Comparison of ENCODE assay signal across 8 cellular contexts in genomic region chr14:50668008-50668851, GRCh38. TPM values are rescaled to one million over a fixed set of nuclear protein-coding genes. Genes with fewer than 3 reads are reported as not detected.
DNase-seq lines count a peak whose midpoint lies in the region; ATAC-seq and TF ChIP-seq lines count a peak whose summit lies in the region.

Gene SAV1 (minus strand): TSS chr14:50668306. CDS start chr14:50667967, 339 bp downstream.

- H3K27ac ChIP-seq in HUES6 (ENCODE audit: low read depth, low read length) (peak within 1 kb of the TSS; percentile 89), fibroblast of lung (ENCODE audit: insufficient read depth, low read length) (peak within 1 kb of the TSS; percentile 87)
- peak within 1 kb of the TSS; percentile 65 for H3K27ac ChIP-seq in naive thymus-derived CD4-positive, alpha-beta T cell (ENCODE audit: low read depth, low read length)

- TF ChIP-seq CTCF in fibroblast of lung (conservative IDR thresholded peaks at IDR 0.05 in 1 of 2, IDR thresholded peaks at IDR 0.05 in 1 of 2; ENCODE audit: low read depth in 1 of 2, low read length in 2 of 2) = no peak

- H3K9me3 ChIP-seq in HUES6 (ENCODE audit: control insufficient read depth, insufficient read depth, low read depth, low read length) (no peaks in the 10 kb centered on the region), fibroblast of lung (ENCODE audit: control insufficient read depth, insufficient read depth, low read depth, low read length) (no peaks in the 10 kb centered on the region)
- no peaks in the 10 kb centered on the region for H3K9me3 ChIP-seq in naive thymus-derived CD4-positive, alpha-beta T cell (ENCODE audit: control insufficient read depth in 2 of 3, low read length in 3 of 3)

- H3K27ac Mint-ChIP-seq in activated T-helper 1 cell treated with anti-CD3 and anti-CD28 coated beads, Interleukin-12 subunit alpha, Interleukin-12 subunit beta, Interleukin-2, Interleukin-4 antibody, amounts not matched to agents 30 ng/mL and 10 ng/mL and 1 ng/mL, durations not matched to agents 14 hours and 24 hours and 36 hours = peak within 1 kb of the TSS; percentile 47
- peak within 1 kb of the TSS in 6 of 9 donors; percentile 54 to 94 (median 88) for H3K27ac Mint-ChIP-seq in naive thymus-derived CD4-positive, alpha-beta T cell
- H3K27ac Mint-ChIP-seq in stimulated activated naive CD8-positive, alpha-beta T cell treated with anti-CD3 and anti-CD28 coated beads, Interleukin-15, Interleukin-2, amounts not matched to agents 100 ng/mL and 50 ng/mL, for 24 hours = peak within 1 kb of the TSS; percentile 65

- POLR2A ChIA-PET in naive thymus-derived CD4-positive, alpha-beta T cell (lab: Charles Lee) = interaction anchor here (0.6 kb wide), 1 partner anchor 49 kb away, joined by 3 read pairs; no protein-coding TSS in a partner anchor

- H3K27me3 ChIP-seq in HUES6 (ENCODE audit: control insufficient read depth, insufficient read depth, low read length) (no peaks in the 10 kb centered on the region), fibroblast of lung (ENCODE audit: control insufficient read depth, insufficient read depth, low read length) (no peaks in the 10 kb centered on the region)
- no peaks in the 10 kb centered on the region for H3K27me3 ChIP-seq in naive thymus-derived CD4-positive, alpha-beta T cell (ENCODE audit: control insufficient read depth in 2 of 2, insufficient read depth in 2 of 2, low read length in 2 of 2)

- ATAC-seq in GM21367 (IDR thresholded peaks at IDR 0.05; ENCODE audit: unreplicated experiment) = peak; percentile 42
- ATAC-seq in naive thymus-derived CD4-positive, alpha-beta T cell = peak; percentile 59

- peak within 1 kb of the TSS; percentile 86 for H3K4me3 Mint-ChIP-seq in activated T-helper 1 cell treated with anti-CD3 and anti-CD28 coated beads, Interleukin-12 subunit alpha, Interleukin-12 subunit beta, Interleukin-2, Interleukin-4 antibody, amounts not matched to agents 30 ng/mL and 10 ng/mL and 1 ng/mL, durations not matched to agents 14 hours and 24 hours and 36 hours
- H3K4me3 Mint-ChIP-seq in naive thymus-derived CD4-positive, alpha-beta T cell = peak within 1 kb of the TSS in 2 of 10 donors; percentile 92 to 95
- no peak within 1 kb of the TSS for H3K4me3 Mint-ChIP-seq in stimulated activated naive CD8-positive, alpha-beta T cell treated with anti-CD3 and anti-CD28 coated beads, Interleukin-15, Interleukin-2, amounts not matched to agents 100 ng/mL and 50 ng/mL, for 24 hours

- DNase-seq in D341Med (ENCODE audit: low spot score) (peak; percentile 90), OCI-M2 (lab: John Stamatoyannopoulos, UW; ENCODE audit: unreplicated experiment) (peak; percentile 68), fibroblast of lung (ENCODE audit: low read depth in 2 of 2) (peak; percentile 84 to 92)
- DNase-seq in activated T-helper 1 cell treated with anti-CD3 and anti-CD28 coated beads, Interleukin-12 subunit alpha, Interleukin-12 subunit beta, Interleukin-2, Interleukin-4 antibody, amounts not matched to agents 30 ng/mL and 10 ng/mL and 1 ng/mL, durations not matched to agents 14 hours and 24 hours and 36 hours (ENCODE audit: low spot score) = peak; percentile 20
- peak; percentile 18 to 65 (median 35) for DNase-seq in naive thymus-derived CD4-positive, alpha-beta T cell

- CTCF ChIA-PET in naive thymus-derived CD4-positive, alpha-beta T cell (lab: Charles Lee) = no interaction called here

- H3K4me1 ChIP-seq in HUES6 (ENCODE audit: control insufficient read depth, insufficient read depth, low read length) (peaks cover 20% of the 10 kb centered on the region), fibroblast of lung (ENCODE audit: control insufficient read depth, extremely low read depth, insufficient read depth, low read length) (peaks cover 5% of the 10 kb centered on the region)
- peaks cover 0 to 10% of the 10 kb centered on the region in 2 donors for H3K4me1 ChIP-seq in naive thymus-derived CD4-positive, alpha-beta T cell (ENCODE audit: control insufficient read depth in 2 of 2, insufficient read depth in 2 of 2, low read length in 2 of 2)

- peak within 1 kb of the TSS; percentile 88 for H3K4me2 ChIP-seq in fibroblast of lung (ENCODE audit: extremely low read depth, insufficient read depth, low read length)

- H3K36me3 ChIP-seq in HUES6 (ENCODE audit: control insufficient read depth, insufficient read depth, low read length) (peaks cover 15% of the 10 kb centered on the region), fibroblast of lung (ENCODE audit: control insufficient read depth, insufficient read depth, low read length) (no peaks in the 10 kb centered on the region)
- H3K36me3 ChIP-seq in naive thymus-derived CD4-positive, alpha-beta T cell (ENCODE audit: control insufficient read depth in 2 of 3, insufficient read depth in 3 of 3, low read length in 3 of 3) = no peaks in the 10 kb centered on the region

- H3K9me3 Mint-ChIP-seq in activated T-helper 1 cell treated with anti-CD3 and anti-CD28 coated beads, Interleukin-12 subunit alpha, Interleukin-12 subunit beta, Interleukin-2, Interleukin-4 antibody, amounts not matched to agents 30 ng/mL and 10 ng/mL and 1 ng/mL, durations not matched to agents 14 hours and 24 hours and 36 hours = no peaks in the 10 kb centered on the region
- H3K9me3 Mint-ChIP-seq in naive thymus-derived CD4-positive, alpha-beta T cell = no peaks in the 10 kb centered on the region
- no peaks in the 10 kb centered on the region for H3K9me3 Mint-ChIP-seq in stimulated activated naive CD8-positive, alpha-beta T cell treated with anti-CD3 and anti-CD28 coated beads, Interleukin-15, Interleukin-2, amounts not matched to agents 100 ng/mL and 50 ng/mL, for 24 hours

- H2AFZ ChIP-seq in fibroblast of lung (ENCODE audit: low read length) = peak within 1 kb of the TSS; percentile 96

- H4K20me1 ChIP-seq in fibroblast of lung (ENCODE audit: control insufficient read depth, extremely low read depth, insufficient read depth, low read length) = no peaks in the 10 kb centered on the region

- H3K9ac ChIP-seq in HUES6 (ENCODE audit: low read length) = peak within 1 kb of the TSS; percentile 90
- H3K9ac ChIP-seq in fibroblast of lung (ENCODE audit: insufficient read depth, low read length) = peak within 1 kb of the TSS; percentile 87

- H3K4me3 ChIP-seq in HUES6 (ENCODE audit: low read depth, low read length) (peak within 1 kb of the TSS; percentile 65), fibroblast of lung (replicated peaks in 1 of 4; ENCODE audit: control extremely low read depth in 1 of 4, insufficient read depth in 1 of 4, low read depth in 3 of 4, low read length in 4 of 4) (peak within 1 kb of the TSS; percentile 80 to 97 (median 88))
- peak within 1 kb of the TSS; percentile 84 for H3K4me3 ChIP-seq in naive thymus-derived CD4-positive, alpha-beta T cell (ENCODE audit: low read length)

- H3K36me3 Mint-ChIP-seq in activated T-helper 1 cell treated with anti-CD3 and anti-CD28 coated beads, Interleukin-12 subunit alpha, Interleukin-12 subunit beta, Interleukin-2, Interleukin-4 antibody, amounts not matched to agents 30 ng/mL and 10 ng/mL and 1 ng/mL, durations not matched to agents 14 hours and 24 hours and 36 hours (ENCODE audit: low read depth) = peaks cover 8% of the 10 kb centered on the region
- H3K36me3 Mint-ChIP-seq in naive thymus-derived CD4-positive, alpha-beta T cell = peaks cover 4 to 11% (median 6%) of the 10 kb centered on the region in 5 donors
- H3K36me3 Mint-ChIP-seq in stimulated activated naive CD8-positive, alpha-beta T cell treated with anti-CD3 and anti-CD28 coated beads, Interleukin-15, Interleukin-2, amounts not matched to agents 100 ng/mL and 50 ng/mL, for 24 hours (ENCODE audit: low read depth) = peaks cover 13% of the 10 kb centered on the region

- peaks cover 15% of the 10 kb centered on the region for H3K4me1 Mint-ChIP-seq in activated T-helper 1 cell treated with anti-CD3 and anti-CD28 coated beads, Interleukin-12 subunit alpha, Interleukin-12 subunit beta, Interleukin-2, Interleukin-4 antibody, amounts not matched to agents 30 ng/mL and 10 ng/mL and 1 ng/mL, durations not matched to agents 14 hours and 24 hours and 36 hours (ENCODE audit: low read depth)
- peaks cover 11 to 23% (median 20%) of the 10 kb centered on the region in 7 donors for H3K4me1 Mint-ChIP-seq in naive thymus-derived CD4-positive, alpha-beta T cell
- peaks cover 26% of the 10 kb centered on the region for H3K4me1 Mint-ChIP-seq in stimulated activated naive CD8-positive, alpha-beta T cell treated with anti-CD3 and anti-CD28 coated beads, Interleukin-15, Interleukin-2, amounts not matched to agents 100 ng/mL and 50 ng/mL, for 24 hours (ENCODE audit: low read depth)

- peaks cover 10% of the 10 kb centered on the region for H3K27me3 Mint-ChIP-seq in activated T-helper 1 cell treated with anti-CD3 and anti-CD28 coated beads, Interleukin-12 subunit alpha, Interleukin-12 subunit beta, Interleukin-2, Interleukin-4 antibody, amounts not matched to agents 30 ng/mL and 10 ng/mL and 1 ng/mL, durations not matched to agents 14 hours and 24 hours and 36 hours (ENCODE audit: insufficient read depth)
- peaks cover 0 to 7% (median 0%) of the 10 kb centered on the region in 5 donors for H3K27me3 Mint-ChIP-seq in naive thymus-derived CD4-positive, alpha-beta T cell
- no peaks in the 10 kb centered on the region for H3K27me3 Mint-ChIP-seq in stimulated activated naive CD8-positive, alpha-beta T cell treated with anti-CD3 and anti-CD28 coated beads, Interleukin-15, Interleukin-2, amounts not matched to agents 100 ng/mL and 50 ng/mL, for 24 hours

- intact Hi-C loops in activated T-helper 1 cell treated with anti-CD3 and anti-CD28 coated beads, Interleukin-12 subunit alpha, Interleukin-12 subunit beta, Interleukin-2, Interleukin-4 antibody, amounts not matched to agents 30 ng/mL and 10 ng/mL and 1 ng/mL, durations not matched to agents 14 hours and 24 hours and 36 hours (cut with micrococcal nuclease) = loop anchor here (1.0 to 10.0 kb wide), 7 partner anchors 59 to 973 kb away; partner anchors contain the start of genes ATL1, KLHDC1 and MAP4K5
- intact Hi-C loops in naive thymus-derived CD4-positive, alpha-beta T cell (cut with micrococcal nuclease) = loop anchor here (1.0 to 5.0 kb wide), 8 partner anchors 47 to 1323 kb away; partner anchors contain the start of genes DMAC2L (in 1 of the 2), L2HGDH (in 1 of the 2) and MAP4K5 (in 1 of the 2)

- peaks cover 36% of the 10 kb centered on the region for H3K79me2 ChIP-seq in fibroblast of lung (ENCODE audit: control insufficient read depth, insufficient read depth, low read length)

RNA-seq across cellular contexts. Expression of gene SAV1, which starts in this region (rescaled TPM):
- total RNA-seq in activated T-helper 1 cell treated with anti-CD3 and anti-CD28 coated beads, Interleukin-12 subunit alpha, Interleukin-12 subunit beta, Interleukin-2, Interleukin-4 antibody, amounts not matched to agents 30 ng/mL and 10 ng/mL and 1 ng/mL, durations not matched to agents 14 hours and 24 hours and 36 hours = 10.3 and 12.3 TPM in 2 replicates
- total RNA-seq in fibroblast of lung = 27.2 and 46.9 TPM in 2 replicates
- 41.4 and 41.7 TPM in 2 replicates for polyA plus RNA-seq in fibroblast of lung
- 38.1 and 38.4 TPM in 2 replicates for polyA plus RNA-seq in fibroblast of lung (2012)
- 3.5 and 4.9 TPM in 2 replicates for polyA minus RNA-seq in fibroblast of lung (ENCODE audit: low replicate concordance)
- total RNA-seq in naive thymus-derived CD4-positive, alpha-beta T cell = 1 to 10 TPM; 7.2 to 9.4 (median 8.7) TPM
- 1 to 10 TPM; 7.4 to 8.9 TPM for polyA plus RNA-seq in naive thymus-derived CD4-positive, alpha-beta T cell

Comparison
In these comparisons a context has a peak if more than half of its experiments do, and no peak if none do; other contexts are left out.
1. Peak in every context shown above with its lines: DNase-seq, ATAC-seq, H3K4me3 ChIP-seq and H3K27ac ChIP-seq.
2. DNase-seq: peak in every context shown above with its lines; median percentile 90 in D341Med; 88 in fibroblast of lung; 68 in OCI-M2; 35 in naive thymus-derived CD4-positive, alpha-beta T cell; 20 in activated T-helper 1 cell treated with anti-CD3 and anti-CD28 coated beads, Interleukin-12 subunit alpha, Interleukin-12 subunit beta, Interleukin-2, Interleukin-4 antibody, amounts not matched to agents 30 ng/mL and 10 ng/mL and 1 ng/mL, durations not matched to agents 14 hours and 24 hours and 36 hours.